8 cellular contexts compared by ENCODE assay signal in the genomic region with DNA sequence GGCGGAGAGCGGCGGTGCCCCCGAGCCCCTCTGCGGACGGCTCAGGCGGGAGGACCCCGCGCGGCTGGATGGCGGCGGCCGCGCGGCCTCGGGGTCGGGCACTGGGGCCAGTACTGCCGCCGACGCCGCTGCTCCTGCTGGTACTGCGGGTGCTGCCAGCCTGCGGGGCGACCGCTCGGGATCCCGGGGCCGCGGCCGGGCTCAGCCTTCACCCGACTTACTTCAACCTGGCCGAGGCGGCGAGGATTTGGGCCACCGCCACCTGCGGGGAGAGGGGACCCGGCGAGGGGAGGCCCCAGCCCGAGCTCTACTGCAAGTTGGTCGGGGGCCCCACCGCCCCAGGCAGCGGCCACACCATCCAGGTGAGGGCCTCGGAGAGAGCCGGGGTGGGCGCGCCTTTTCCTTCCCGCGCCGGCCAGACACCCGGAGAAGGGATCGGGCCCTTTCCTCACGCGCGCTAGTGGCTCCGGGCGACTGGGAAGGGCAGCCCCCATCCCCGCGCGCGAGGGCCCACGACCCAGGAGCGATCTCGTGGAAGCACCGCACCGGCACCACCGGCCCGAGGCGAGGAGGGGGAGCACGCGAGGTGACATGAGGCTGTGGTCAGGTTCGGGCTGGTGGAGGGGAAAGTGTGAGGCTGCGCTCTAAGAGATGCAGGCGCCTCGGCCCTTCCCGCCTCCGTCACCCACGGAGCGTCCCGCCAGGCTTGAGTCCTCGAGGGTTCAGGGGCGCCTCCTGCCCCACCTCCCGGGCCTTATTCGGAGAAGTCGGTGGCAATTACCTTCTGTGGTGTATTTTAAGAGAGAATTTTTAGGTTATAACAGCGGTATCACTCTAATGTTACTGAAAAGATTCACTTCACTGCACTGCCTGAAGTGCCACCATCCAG. TPM values are rescaled to one million over a fixed set of nuclear protein-coding genes. Genes with fewer than 3 reads are reported as not detected.
DNase-seq lines count a peak whose midpoint lies in the region; TF ChIP-seq lines count a peak whose summit lies in the region.

No MANE protein-coding gene starts in this region.

- H3K27me3 ChIP-seq in esophagus (ENCODE audit: control insufficient read depth in 1 of 2, insufficient read depth in 2 of 2, low read length in 2 of 2): no peaks in the 10 kb centered on the region
- H3K27me3 ChIP-seq in neural cell (ENCODE audit: insufficient read depth, low read depth, low read length): peaks cover 42% of the 10 kb centered on the region

- peak overlapping the region; percentile 64 to 65 for H3K4me3 ChIP-seq in esophagus (ENCODE audit: low read depth in 1 of 2, low read length in 2 of 2)
- H3K4me3 ChIP-seq in neural cell (ENCODE audit: low read length): peak overlapping the region; percentile 75

- H3K9ac ChIP-seq in neural cell (ENCODE audit: low read length): peak overlapping the region; percentile 41

- peaks cover 0 to 7% of the 10 kb centered on the region in 2 donors for H3K4me1 ChIP-seq in esophagus (ENCODE audit: control insufficient read depth in 2 of 2, insufficient read depth in 2 of 2, low read length in 1 of 2)

- no peak; the same call in 1 of the 2 replicates for TF ChIP-seq CTCF in VCaP (conservative IDR thresholded peaks at IDR 0.05)
- peak; percentile 14 for TF ChIP-seq CTCF in neural cell (IDR thresholded peaks at IDR 0.05; ENCODE audit: poor library complexity, severe bottlenecking)

- H2AFZ ChIP-seq in neural cell (ENCODE audit: low read depth, low read length): peak overlapping the region; percentile 14

- TF ChIP-seq RAD21 in neural cell (conservative IDR thresholded peaks at IDR 0.05): no peak

- H4K20me1 ChIP-seq in neural cell (ENCODE audit: insufficient read depth): no peaks in the 10 kb centered on the region

- H3F3A ChIP-seq in neural cell (ENCODE audit: insufficient read depth, low read length, poor library complexity, severe bottlenecking): no peaks in the 10 kb centered on the region

- no peaks in the 10 kb centered on the region for H3K79me2 ChIP-seq in neural cell (replicated peaks; ENCODE audit: insufficient read depth, low read length)

- in situ Hi-C loops in KBM-7 (cut with MboI; ENCODE audit: low pct_unique_long_range_greater_than_20kb, low sequenced_read_pairs): no loop called here

- peak overlapping the region; percentile 95 for H3K27ac ChIP-seq in VCaP
- H3K27ac ChIP-seq in esophagus (ENCODE audit: low read depth in 2 of 2, low read length in 1 of 2): peak overlapping the region; percentile 57 to 72
- H3K27ac ChIP-seq in neural cell (ENCODE audit: low read length): no peak overlapping the region

- no peak overlapping the region for H3K4me2 ChIP-seq in neural cell (ENCODE audit: low read length)

- H3K9me3 ChIP-seq in esophagus (ENCODE audit: control insufficient read depth in 2 of 2, insufficient read depth in 1 of 2, low read depth in 1 of 2, low read length in 1 of 2): no peaks in the 10 kb centered on the region
- no peaks in the 10 kb centered on the region for H3K9me3 ChIP-seq in neural cell (ENCODE audit: low read length)

- DNase-seq in NCI-H2171 treated with DMSO at 0.1 percent for 48 hours (lab: John Stamatoyannopoulos, UW) (peak; percentile 37), NCI-H2171 (lab: John Stamatoyannopoulos, UW) (no peak), dedifferentiated amniotic fluid mesenchymal stem cell (ENCODE audit: extremely low spot score) (no peak), KBM-7 (no peak), ureter (ENCODE audit: low spot score) (no peak)

- WGBS in esophagus, 2 donors: 2 to 3% methylated on average over 64 to 85 of the region's 85 CpGs

- TF ChIP-seq EP300 in neural cell (conservative IDR thresholded peaks at IDR 0.05; ENCODE audit: poor library complexity, severe bottlenecking): peak; percentile 7

- no peaks in the 10 kb centered on the region for H3K9me2 ChIP-seq in neural cell (ENCODE audit: insufficient read depth, low read length)

- H3K36me3 ChIP-seq in esophagus (ENCODE audit: control insufficient read depth in 2 of 2, insufficient read depth in 2 of 2, low read length in 1 of 2): no peaks in the 10 kb centered on the region
- H3K36me3 ChIP-seq in neural cell (ENCODE audit: insufficient read depth, low read length): no peaks in the 10 kb centered on the region

TF ChIP-seq in neural cell, 6 proteins besides CTCF, POLR2A, EP300 and RAD21:
- TF ChIP-seq EZH2 (IDR thresholded peaks at IDR 0.05; ENCODE audit: borderline replicate concordance, insufficient read depth, low read length, poor library complexity, severe bottlenecking) (peak; percentile 70), SMC3 (conservative IDR thresholded peaks at IDR 0.05; ENCODE audit: poor library complexity) (no peak), MXI1 (conservative IDR thresholded peaks at IDR 0.05; ENCODE audit: poor library complexity, severe bottlenecking) (no peak)
- TF ChIP-seq, protein P1, sequence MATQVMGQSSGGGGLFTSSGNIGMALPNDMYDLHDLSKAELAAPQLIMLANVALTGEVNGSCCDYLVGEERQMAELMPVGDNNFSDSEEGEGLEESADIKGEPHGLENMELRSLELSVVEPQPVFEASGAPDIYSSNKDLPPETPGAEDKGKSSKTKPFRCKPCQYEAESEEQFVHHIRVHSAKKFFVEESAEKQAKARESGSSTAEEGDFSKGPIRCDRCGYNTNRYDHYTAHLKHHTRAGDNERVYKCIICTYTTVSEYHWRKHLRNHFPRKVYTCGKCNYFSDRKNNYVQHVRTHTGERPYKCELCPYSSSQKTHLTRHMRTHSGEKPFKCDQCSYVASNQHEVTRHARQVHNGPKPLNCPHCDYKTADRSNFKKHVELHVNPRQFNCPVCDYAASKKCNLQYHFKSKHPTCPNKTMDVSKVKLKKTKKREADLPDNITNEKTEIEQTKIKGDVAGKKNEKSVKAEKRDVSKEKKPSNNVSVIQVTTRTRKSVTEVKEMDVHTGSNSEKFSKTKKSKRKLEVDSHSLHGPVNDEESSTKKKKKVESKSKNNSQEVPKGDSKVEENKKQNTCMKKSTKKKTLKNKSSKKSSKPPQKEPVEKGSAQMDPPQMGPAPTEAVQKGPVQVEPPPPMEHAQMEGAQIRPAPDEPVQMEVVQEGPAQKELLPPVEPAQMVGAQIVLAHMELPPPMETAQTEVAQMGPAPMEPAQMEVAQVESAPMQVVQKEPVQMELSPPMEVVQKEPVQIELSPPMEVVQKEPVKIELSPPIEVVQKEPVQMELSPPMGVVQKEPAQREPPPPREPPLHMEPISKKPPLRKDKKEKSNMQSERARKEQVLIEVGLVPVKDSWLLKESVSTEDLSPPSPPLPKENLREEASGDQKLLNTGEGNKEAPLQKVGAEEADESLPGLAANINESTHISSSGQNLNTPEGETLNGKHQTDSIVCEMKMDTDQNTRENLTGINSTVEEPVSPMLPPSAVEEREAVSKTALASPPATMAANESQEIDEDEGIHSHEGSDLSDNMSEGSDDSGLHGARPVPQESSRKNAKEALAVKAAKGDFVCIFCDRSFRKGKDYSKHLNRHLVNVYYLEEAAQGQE (IDR thresholded peaks at IDR 0.05; ENCODE audit: borderline replicate concordance): no peak

RNA-seq across cellular contexts. Expression of a gene that starts 0.6 kb away (rescaled TPM):
- polyA plus RNA-seq in esophagus (10 to 100 TPM in 1 of 2 donors, 1 to 10 TPM in 1; 8.0 to 11.5 TPM), neural cell (2.2 and 3.4 TPM in 2 replicates)
- 8.3 and 10.4 TPM in 2 replicates for polyA minus RNA-seq in neural cell
- total RNA-seq in ureter: 28.7 TPM

RNA-seq across cellular contexts. Expression of a gene that starts 27.1 kb away (rescaled TPM):
- polyA plus RNA-seq in esophagus: 10 to 100 TPM in 1 of 2 donors, 1 to 10 TPM in 1; 7.2 to 14.8 TPM
- 4.9 and 7.1 TPM in 2 replicates for polyA plus RNA-seq in neural cell
- polyA minus RNA-seq in neural cell: 5.4 and 6.8 TPM in 2 replicates
- 8.0 TPM for total RNA-seq in ureter
